21 cellular contexts compared by ENCODE assay signal in the genomic region with DNA sequence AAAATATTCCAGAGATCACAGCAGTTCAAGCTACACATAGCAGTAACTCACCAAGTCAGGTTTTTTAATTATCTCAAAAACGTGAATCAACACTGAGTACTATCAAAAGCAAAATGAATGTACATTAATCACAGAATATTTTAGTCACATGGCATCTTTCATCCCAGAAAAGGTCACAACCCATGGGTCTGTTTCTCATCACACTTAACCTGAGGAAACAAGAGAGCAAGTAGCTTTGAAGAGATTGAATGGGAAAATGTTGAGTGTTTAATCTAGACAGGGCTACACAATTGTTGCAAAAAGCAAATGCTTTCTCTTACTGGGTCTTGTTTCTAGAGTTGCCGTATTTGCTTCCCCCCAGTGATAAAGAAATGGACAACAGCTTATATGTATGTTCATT.
"Had no signal": no experiment of that assay in that cellular context is flagged by ENCODE, and none has a peak within 500 bp of the region (broad histone marks: within the 10 kb centered on the region; RNA-seq: fewer than 3 reads in every experiment).

No MANE protein-coding gene starts in this region.

- H3K4me1 ChIP-seq: SJSA1 had no signal

- H3K36me3 Mint-ChIP-seq: IgD-negative memory B cell had no signal

- H3K27ac Mint-ChIP-seq: IgD-negative memory B cell had no signal

- H3K4me2 ChIP-seq: KMS-11 had no signal

- H3K4me3 ChIP-seq: K562, SJSA1 had no signal

- H3K4me1 Mint-ChIP-seq: IgD-negative memory B cell had no signal

- H3K27me3 ChIP-seq: SJSA1 had no signal

- H3K27me3 Mint-ChIP-seq: IgD-negative memory B cell had no signal

- DNase-seq: Kasumi-1, MM.1S, NCI-H1048, NCI-H1105, NCI-H1417 treated with DMSO at 0.1 percent for 48 hours, NCI-H146, NCI-H1694 treated with DMSO at 0.1 percent for 48 hours, NCI-H1930, NCI-H2081, NCI-H2107, NCI-H2227 treated with DMSO at 0.1 percent for 48 hours, NCI-H69, NCI-H774, Right ventricle myocardium superior, RPMI8226, SIG-M5 had no signal

- H3K36me3 ChIP-seq: SJSA1 had no signal

- H3K4me3 Mint-ChIP-seq: IgD-negative memory B cell had no signal

- ATAC-seq: K562 had no signal

- H3K27ac ChIP-seq: HL-60, KMS-11, SJSA1 had no signal
